1 cellular context compared by ENCODE assay signal in the genomic region with DNA sequence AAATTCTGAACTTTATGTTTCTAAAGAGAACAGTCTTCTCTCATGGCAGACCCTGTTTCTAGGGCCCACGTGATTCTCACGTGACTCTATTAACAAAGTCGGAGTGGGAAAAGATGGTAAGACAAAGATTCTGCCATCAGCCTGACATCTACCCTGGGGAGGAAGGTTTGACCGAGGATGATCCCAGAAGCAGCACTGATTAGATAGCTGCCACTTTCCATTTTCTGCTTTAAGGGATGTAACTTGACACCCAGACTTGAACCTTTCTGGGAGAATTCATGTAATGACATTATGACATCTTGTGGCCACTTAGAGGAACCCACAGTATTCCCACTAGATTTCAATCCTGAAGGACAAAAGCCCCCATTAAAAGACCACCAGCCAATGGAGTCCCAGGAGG.
TF ChIP-seq lines count a peak whose summit lies in the region.

No MANE protein-coding gene starts in this region.

TF ChIP-seq in SK-N-SH, 30 proteins besides CTCF, POLR2A, EP300 and RAD21 (continued from another document):
- TF ChIP-seq, protein P1, sequence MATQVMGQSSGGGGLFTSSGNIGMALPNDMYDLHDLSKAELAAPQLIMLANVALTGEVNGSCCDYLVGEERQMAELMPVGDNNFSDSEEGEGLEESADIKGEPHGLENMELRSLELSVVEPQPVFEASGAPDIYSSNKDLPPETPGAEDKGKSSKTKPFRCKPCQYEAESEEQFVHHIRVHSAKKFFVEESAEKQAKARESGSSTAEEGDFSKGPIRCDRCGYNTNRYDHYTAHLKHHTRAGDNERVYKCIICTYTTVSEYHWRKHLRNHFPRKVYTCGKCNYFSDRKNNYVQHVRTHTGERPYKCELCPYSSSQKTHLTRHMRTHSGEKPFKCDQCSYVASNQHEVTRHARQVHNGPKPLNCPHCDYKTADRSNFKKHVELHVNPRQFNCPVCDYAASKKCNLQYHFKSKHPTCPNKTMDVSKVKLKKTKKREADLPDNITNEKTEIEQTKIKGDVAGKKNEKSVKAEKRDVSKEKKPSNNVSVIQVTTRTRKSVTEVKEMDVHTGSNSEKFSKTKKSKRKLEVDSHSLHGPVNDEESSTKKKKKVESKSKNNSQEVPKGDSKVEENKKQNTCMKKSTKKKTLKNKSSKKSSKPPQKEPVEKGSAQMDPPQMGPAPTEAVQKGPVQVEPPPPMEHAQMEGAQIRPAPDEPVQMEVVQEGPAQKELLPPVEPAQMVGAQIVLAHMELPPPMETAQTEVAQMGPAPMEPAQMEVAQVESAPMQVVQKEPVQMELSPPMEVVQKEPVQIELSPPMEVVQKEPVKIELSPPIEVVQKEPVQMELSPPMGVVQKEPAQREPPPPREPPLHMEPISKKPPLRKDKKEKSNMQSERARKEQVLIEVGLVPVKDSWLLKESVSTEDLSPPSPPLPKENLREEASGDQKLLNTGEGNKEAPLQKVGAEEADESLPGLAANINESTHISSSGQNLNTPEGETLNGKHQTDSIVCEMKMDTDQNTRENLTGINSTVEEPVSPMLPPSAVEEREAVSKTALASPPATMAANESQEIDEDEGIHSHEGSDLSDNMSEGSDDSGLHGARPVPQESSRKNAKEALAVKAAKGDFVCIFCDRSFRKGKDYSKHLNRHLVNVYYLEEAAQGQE (IDR thresholded peaks at IDR 0.05; ENCODE audit: low read depth, low read length): no peak
TF ChIP-seq in SK-N-SH: peak in this region for 0.
